ENCODE assay signal across 8 cellular contexts in the genomic region with DNA sequence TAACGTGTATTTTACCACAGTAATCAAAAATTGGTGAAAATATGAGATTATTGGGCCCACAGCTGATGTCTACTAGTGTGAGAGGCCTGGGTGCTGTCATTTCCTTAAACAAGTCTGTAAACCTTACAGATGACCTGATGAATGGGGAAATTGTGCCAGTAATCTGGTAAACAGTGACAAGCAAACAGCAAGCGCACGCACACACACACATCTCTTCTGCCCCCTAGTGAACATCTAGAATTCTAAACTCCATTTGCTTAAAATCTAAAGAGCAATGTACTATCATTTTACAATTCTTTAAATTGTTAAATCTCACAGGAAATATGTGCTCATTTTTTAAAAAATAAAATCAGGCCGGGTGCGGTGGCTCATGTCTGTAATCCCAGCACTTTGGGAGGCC. TPM values are rescaled to one million over a fixed set of nuclear protein-coding genes. Genes with fewer than 3 reads are reported as not detected.
A peak's percentile ranks its signal among the peaks of the same experiment; 100 is the strongest.
DNase-seq lines count a peak whose midpoint lies in the region; ATAC-seq and TF ChIP-seq lines count a peak whose summit lies in the region.

No MANE protein-coding gene starts in this region.

- H3K9me3 ChIP-seq in aorta (ENCODE audit: control insufficient read depth, low read length) = no peaks in the 10 kb centered on the region

- H3K36me3 ChIP-seq in brain microvascular endothelial cell (replicated peaks) (no peaks in the 10 kb centered on the region), aorta (ENCODE audit: control insufficient read depth in 1 of 2, insufficient read depth in 2 of 2, low read length in 1 of 2) (no peaks in the 10 kb centered on the region)

- ATAC-seq in left colon (peak; percentile 85), aorta (ENCODE audit: low FRiP score) (peak; percentile 65), HG02588 (IDR thresholded peaks at IDR 0.05; ENCODE audit: unreplicated experiment) (no peak), GM18511 (IDR thresholded peaks at IDR 0.05; ENCODE audit: unreplicated experiment) (no peak)

- H3K27ac ChIP-seq in brain microvascular endothelial cell = no peak overlapping the region
- H3K27ac ChIP-seq in aorta (ENCODE audit: low read depth in 1 of 2, low read length in 2 of 2) = no peak overlapping the region

- in situ Hi-C loops in brain microvascular endothelial cell (cut with HindIII; ENCODE audit: low pct_ligation_motif_present, low sequenced_read_pairs) = no loop called here

- H3K27me3 ChIP-seq in brain microvascular endothelial cell (replicated peaks) = no peaks in the 10 kb centered on the region
- no peaks in the 10 kb centered on the region for H3K27me3 ChIP-seq in aorta (ENCODE audit: control insufficient read depth in 1 of 2, insufficient read depth in 2 of 2, low read length in 1 of 2)

- H3K4me3 ChIP-seq in brain microvascular endothelial cell (ENCODE audit: low read depth, low read length) (no peak overlapping the region), aorta (ENCODE audit: low read length in 2 of 2) (no peak overlapping the region)

- H3K4me1 ChIP-seq in aorta (ENCODE audit: control insufficient read depth in 1 of 2, insufficient read depth in 2 of 2, low read length in 2 of 2) = no peaks in the 10 kb centered on the region

- WGBS in aorta, 2 donors = 30 to 37% methylated on average over 5 of the region's 5 CpGs

- TF ChIP-seq CTCF in AG09319 (IDR thresholded peaks at IDR 0.05; ENCODE audit: low read depth, low read length) (peak; percentile 63), GM12872 (IDR thresholded peaks at IDR 0.05; ENCODE audit: insufficient read depth, low read depth, low read length) (peak; percentile 66), brain microvascular endothelial cell (IDR thresholded peaks at IDR 0.05; ENCODE audit: low read depth, low read length, missing control alignments) (peak; percentile 71)

- DNase-seq in AG09319 (ENCODE audit: extremely low read depth, low read depth) (peak; percentile 41), NCI-H82 treated with DMSO at 0.1 percent for 48 hours (lab: John Stamatoyannopoulos, UW; ENCODE audit: unreplicated experiment) (peak; percentile 52), brain microvascular endothelial cell (peak; percentile 42), left colon (no peak), aorta (no peak)

- intact Hi-C loops in left colon (cut with DNase I, micrococcal nuclease) (no loop called here), aorta (cut with DNase I) (loop anchor here (10.0 kb wide), 4 partner anchors 243 to 403 kb away; a partner anchor contains a TSS)

RNA-seq across cellular contexts. Expression of a gene that starts 7.5 kb away (rescaled TPM):
- 10 to 100 TPM; 61.2 to 75.0 TPM for total RNA-seq in left colon
- 10 to 100 TPM; 85.9 to 93.2 TPM for total RNA-seq in aorta
- 10 to 100 TPM; 17.5 to 23.4 TPM for polyA plus RNA-seq in aorta

Comparison
In these comparisons a context has a peak if more than half of its experiments do, and no peak if none do; other contexts are left out.
1. DNase-seq: peak in AG09319 (single experiment), NCI-H82 treated with DMSO at 0.1 percent for 48 hours (single experiment) and brain microvascular endothelial cell (single experiment); none in left colon (0 of 2) and aorta (0 of 2).
2. ATAC-seq: peak in left colon (single experiment) and aorta (single experiment); none in HG02588 (single experiment) and GM18511 (single experiment).
3. intact Hi-C loops: an anchor here in aorta (10.0 kb wide); none called in left colon.
4. Peak in every context shown above with its lines, with median percentiles within 50 percentile points of each other: CTCF ChIP-seq.